ENCODE assay signal across 19 cellular contexts in genomic region chr5:17258429-17258828, GRCh38. TPM values are rescaled to one million over a fixed set of nuclear protein-coding genes. Genes with fewer than 3 reads are reported as not detected.
DNase-seq lines count a peak whose midpoint lies in the region; ATAC-seq, FAIRE-seq and TF ChIP-seq lines count a peak whose summit lies in the region.
"Had no signal": no experiment of that assay in that cellular context is flagged by ENCODE, and none has a peak within 500 bp of the region (broad histone marks: within the 10 kb centered on the region; RNA-seq: fewer than 3 reads in every experiment).

No MANE protein-coding gene starts in this region.

- H4K20me1 ChIP-seq in GM12878 (ENCODE audit: control insufficient read depth, insufficient read depth) = no peaks in the 10 kb centered on the region; the same call in 1 of the 2 replicates
- H4K20me1 ChIP-seq in hepatocyte (ENCODE audit: insufficient read depth, poor library complexity, severe bottlenecking) = peaks cover 48% of the 10 kb centered on the region

- no TSS peak for BruUV-seq in GM12878 (replicated peaks; lab: Mats Ljungman, UMichigan)

- intact Hi-C loops in GM12878 (cut with micrococcal nuclease; ENCODE audit: unreplicated experiment) (loop anchor here (1.0 kb wide), 1 partner anchor 33 kb away; no protein-coding TSS in a partner anchor), Right ventricle myocardium inferior (cut with DNase I) (no loop called here)

- RAD21 ChIA-PET in GM12878 (lab: Charles Lee; ENCODE audit: unreplicated experiment) = interaction anchor here (1.0 to 6.9 kb wide), 12 partner anchors 9 to 90 kb away, joined by 3 to 98 read pairs (median 6); partner anchors contain the start of gene BASP1

- no peak for TF ChIP-seq RAD21 in GM12878 (IDR thresholded peaks at IDR 0.05; ENCODE audit: insufficient read depth, low read depth, low read length)

- H3K27ac ChIP-seq in GM12878 (ENCODE audit: control insufficient read depth, insufficient read depth) (peak overlapping the region; percentile 69), hepatocyte (no peak overlapping the region)
- H3K27ac ChIP-seq: sigmoid colon, tibial nerve had no signal

- no peak for TF ChIP-seq POLR2A in GM12878 (IDR thresholded peaks at IDR 0.05; ENCODE audit: low read depth, low read length)

- no peaks in the 10 kb centered on the region for H3K27me3 ChIP-seq in GM12878 (replicated peaks in 1 of 2; ENCODE audit: control insufficient read depth in 2 of 2, insufficient read depth in 2 of 2, low read length in 1 of 2)
- H3K27me3 ChIP-seq in HAP-1 (ENCODE audit: low read depth) = no peaks in the 10 kb centered on the region
- H3K27me3 ChIP-seq in hepatocyte = no peaks in the 10 kb centered on the region
- H3K27me3 ChIP-seq: sigmoid colon, tibial nerve had no signal

- no peak for TF ChIP-seq CTCF in GM12878 (IDR thresholded peaks at IDR 0.05 in 2 of 3, conservative IDR thresholded peaks at IDR 0.05 in 1 of 3; ENCODE audit: control insufficient read depth in 2 of 3, extremely low read depth in 1 of 3, insufficient read depth in 1 of 3, low read depth in 3 of 3, low read length in 3 of 3)
- no peak for TF ChIP-seq CTCF in hepatocyte (IDR thresholded peaks at IDR 0.05; ENCODE audit: poor library complexity)

- DNase-seq in AG08395 (ENCODE audit: low spot score) (peak; percentile 14), LHCN-M2 (ENCODE audit: low read depth) (peak; percentile 66), GM12878 (ENCODE audit: low read depth, low spot score) (no peak), kidney tubule cell (ENCODE audit: low spot score) (peak; percentile 51), HAP-1 (ENCODE audit: low spot score in 2 of 2) (no peak), Right ventricle myocardium inferior (ENCODE audit: missing footprints) (no peak), hepatocyte (ENCODE audit: low spot score) (no peak)
- DNase-seq: activated CD4-positive, alpha-beta T cell treated with anti-CD3 and anti-CD28 coated beads for 4 hours; COR-L47; effector memory CD8-positive, alpha-beta T cell; GDM1; H9; NCI-H2107; NCI-H774; sigmoid colon; stimulated activated CD4-positive, alpha-beta T cell treated with anti-CD3 and anti-CD28 coated beads, Interleukin-4, amount 100 ng/mL, for 4 hours had no signal

- no peak overlapping the region for H3K9ac ChIP-seq in GM12878 (ENCODE audit: control insufficient read depth, insufficient read depth, low read length)

- no peak for TF ChIP-seq EP300 in GM12878 (IDR thresholded peaks at IDR 0.05; ENCODE audit: borderline replicate concordance in 1 of 2, control insufficient read depth in 1 of 2, low read depth in 2 of 2, low read length in 2 of 2)

- ATAC-seq in GM12878 (no peak), GM18861 (IDR thresholded peaks at IDR 0.05; ENCODE audit: unreplicated experiment) (no peak), Right ventricle myocardium inferior (no peak)
- ATAC-seq: effector memory CD8-positive, alpha-beta T cell; HepG2 had no signal

- H3K9me3 ChIP-seq in GM12878 (replicated peaks; ENCODE audit: control insufficient read depth, insufficient read depth, low read length) (peaks cover 15% of the 10 kb centered on the region), HAP-1 (no peaks in the 10 kb centered on the region), hepatocyte (ENCODE audit: low read depth) (no peaks in the 10 kb centered on the region)
- H3K9me3 ChIP-seq: tibial nerve had no signal

- in situ Hi-C loops in GM12878 (cut with MboI) = no loop called here
- in situ Hi-C loops in HAP-1 (cut with MboI; ENCODE audit: low sequenced_read_pairs) = no loop called here

- CTCF ChIA-PET in GM12878 (lab: Yijun Ruan, JAX) = interaction anchor here (1.1 to 2.1 kb wide), 7 partner anchors 15 to 67 kb away, joined by 3 to 11 read pairs (median 4); no protein-coding TSS in a partner anchor

- SMC1A ChIA-PET in GM12878 (lab: Charles Lee; ENCODE audit: uncharacterized antibody, unreplicated experiment) = interaction anchor here (0.6 to 8.5 kb wide), 9 partner anchors 11 to 59 kb away, joined by 3 to 150 read pairs (median 9); no protein-coding TSS in a partner anchor

- no peak for FAIRE-seq in GM12878 (lab: Jason Lieb, UNC)
- FAIRE-seq: HepG2 had no signal

- peak overlapping the region; percentile 15; the same call in 1 of the 2 replicates for H3K4me2 ChIP-seq in GM12878 (ENCODE audit: control insufficient read depth, insufficient read depth)
- no peak overlapping the region for H3K4me2 ChIP-seq in hepatocyte

- H2AFZ ChIP-seq in GM12878 (ENCODE audit: control insufficient read depth, low read depth, low read length) = no peak overlapping the region
- no peak overlapping the region for H2AFZ ChIP-seq in hepatocyte

- peaks cover 14% of the 10 kb centered on the region for H3K79me2 ChIP-seq in GM12878 (ENCODE audit: control insufficient read depth, insufficient read depth, low read length)
- H3K79me2 ChIP-seq in hepatocyte = peaks cover 100% of the 10 kb centered on the region

- H3K4me3 ChIP-seq in GM12878 = peak overlapping the region; percentile 2; the same call in 1 of the 2 replicates
- H3K4me3 ChIP-seq in HAP-1 = no peak overlapping the region
- no peak overlapping the region for H3K4me3 ChIP-seq in hepatocyte
- H3K4me3 ChIP-seq: sigmoid colon, tibial nerve had no signal

- peaks cover 2 to 3% of the 10 kb centered on the region in 2 experiments; a peak in 3 of 4 replicates for H3K36me3 ChIP-seq in GM12878 (ENCODE audit: control insufficient read depth in 2 of 2, insufficient read depth in 2 of 2, low read length in 1 of 2)
- peaks cover 13% of the 10 kb centered on the region for H3K36me3 ChIP-seq in HAP-1 (replicated peaks)
- H3K36me3 ChIP-seq in hepatocyte (replicated peaks; ENCODE audit: insufficient read depth, low read depth) = no peaks in the 10 kb centered on the region
- H3K36me3 ChIP-seq: sigmoid colon, tibial nerve had no signal

- H3K4me1 ChIP-seq in GM12878 (ENCODE audit: control insufficient read depth, insufficient read depth, low read length) = peaks cover 26% of the 10 kb centered on the region
- H3K4me1 ChIP-seq in HAP-1 = no peaks in the 10 kb centered on the region
- H3K4me1 ChIP-seq in hepatocyte (ENCODE audit: insufficient read depth) = peaks cover 16% of the 10 kb centered on the region
- H3K4me1 ChIP-seq: sigmoid colon, tibial nerve had no signal

- no peaks in the 10 kb centered on the region for H3K9me2 ChIP-seq in hepatocyte (replicated peaks; ENCODE audit: insufficient read depth)

- POLR2A ChIA-PET in GM12878 (lab: Charles Lee) = interaction anchor here (0.8 to 2.9 kb wide), 11 partner anchors 9 to 58 kb away, joined by 4 to 19 read pairs (median 5); partner anchors contain the start of gene BASP1

- WGBS in GM12878 (ENCODE audit: insufficient coverage, insufficient replicate concordance, low lambda C conversion rate, missing lambda C conversion rate) = 0% methylated on average over 2 of the region's 2 CpGs
- 86% methylated on average over 2 of the region's 2 CpGs for WGBS in hepatocyte (ENCODE audit: low lambda C conversion rate, missing lambda C conversion rate)

TF ChIP-seq in GM12878, 131 proteins besides CTCF, POLR2A, EP300 and RAD21 (continues in another document):
- TF ChIP-seq MTA2 (IDR thresholded peaks at IDR 0.05; ENCODE audit: low read depth) = no peak
- no peak for TF ChIP-seq E2F4 (IDR thresholded peaks at IDR 0.05; ENCODE audit: low read depth, low read length)
- no peak for TF ChIP-seq ZNF207 (IDR thresholded peaks at IDR 0.05; ENCODE audit: borderline replicate concordance)
- TF ChIP-seq RUNX3 (IDR thresholded peaks at IDR 0.05; ENCODE audit: low read length) = no peak
- TF ChIP-seq BCL3 (IDR thresholded peaks at IDR 0.05; ENCODE audit: borderline replicate concordance, insufficient read depth, low read depth, low read length, poor library complexity, severe bottlenecking) = no peak
- TF ChIP-seq MEF2A (IDR thresholded peaks at IDR 0.05; ENCODE audit: insufficient read depth, low read depth, low read length) = no peak
- TF ChIP-seq CHD4 (IDR thresholded peaks at IDR 0.05) = no peak
- TF ChIP-seq RB1 (IDR thresholded peaks at IDR 0.05; ENCODE audit: borderline replicate concordance) = no peak

RNA-seq across cellular contexts. Expression of gene BASP1, which starts 41.0 kb away (rescaled TPM):
- total RNA-seq in LHCN-M2 (2014; rRNA removed) (155 and 164 TPM in 2 replicates), GM12878 (2014; rRNA removed) (123 and 126 TPM in 2 replicates), GM12878 (2014; rRNA removed; fragmentation: Illumina TruSeq; extraction: Trizol) (68.8 and 73.9 TPM in 2 replicates), GM12878 (2021) (190 and 193 TPM in 2 replicates), Right ventricle myocardium inferior (3.2 TPM), hepatocyte (134 and 137 TPM in 2 replicates)
- polyA plus RNA-seq in LHCN-M2 (2012) = 102 TPM
- total RNA-seq in GM12878 (2013; cell fraction: nucleolus; rRNA removed) = 26.2 and 27.4 TPM in 2 replicates
- polyA plus RNA-seq in GM12878 (2011; ENCODE audit: low read depth) = 50.3 TPM
- polyA plus RNA-seq in GM12878 (2011; rRNA removed) (158 and 181 TPM in 2 replicates), GM12878 (2014; fragmentation: Illumina TruSeq; extraction: Trizol) (159 and 169 TPM in 2 replicates), GM12878 (2014; fragmentation: Nextera tagmentation; extraction: Ambion mirVana) (10 to 100 TPM; 27.3 to 57.5 TPM), GM12878 (2014; rRNA removed) (185 and 209 TPM in 2 replicates), GM12878 (2016; fragmentation: Nextera tagmentation; extraction: Ambion mirVana) (10 to 100 TPM; 59.0 to 78.7 TPM), hepatocyte (175 and 183 TPM in 2 replicates)
- polyA plus RNA-seq in GM12878 (2011; cell fraction: cytosol; rRNA removed) = 95.6 and 98.7 TPM in 2 replicates
- 22.4 and 34.3 TPM in 2 replicates for polyA plus RNA-seq in GM12878 (2011; cell fraction: nucleus; rRNA removed)
- polyA plus RNA-seq in GM12878 (2012) = 66.9 and 79.5 TPM in 2 replicates
- 28.4 and 35.5 TPM in 2 replicates for polyA minus RNA-seq in GM12878 (2011; rRNA and poly(A)+ RNA removed)
- polyA minus RNA-seq in GM12878 (2011; cell fraction: cytosol; rRNA and poly(A)+ RNA removed) = 26.5 and 29.0 TPM in 2 replicates
- polyA minus RNA-seq in GM12878 (2011; cell fraction: nucleus; rRNA and poly(A)+ RNA removed) = 4.7 and 9.5 TPM in 2 replicates
- total RNA-seq: HepG2 had no signal

Comparison
In these comparisons a context has a peak if more than half of its experiments do, and no peak if none do; other contexts are left out.
1. DNase-seq: peak in AG08395 (single experiment), LHCN-M2 (single experiment) and kidney tubule cell (single experiment); none in GM12878 (single experiment), HAP-1 (0 of 2), Right ventricle myocardium inferior (single experiment) and hepatocyte (single experiment).